Comparison of ENCODE assay signal across 25 cellular contexts in genomic region chr3:142952272-142953193, GRCh38. TPM values are rescaled to one million over a fixed set of nuclear protein-coding genes. Genes with fewer than 3 reads are reported as not detected.
A peak's percentile ranks its signal among the peaks of the same experiment; 100 is the strongest.
DNase-seq lines count a peak whose midpoint lies in the region; ATAC-seq, FAIRE-seq and TF ChIP-seq lines count a peak whose summit lies in the region.
"Had no signal": no experiment of that assay in that cellular context is flagged by ENCODE, and none has a peak within 500 bp of the region (broad histone marks: within the 10 kb centered on the region; RNA-seq: fewer than 3 reads in every experiment).

No MANE protein-coding gene starts in this region.

- no peaks in the 10 kb centered on the region for H3K79me2 ChIP-seq in HepG2 (ENCODE audit: insufficient read depth, low read length)

- in situ Hi-C loops in HepG2 (cut with HindIII; ENCODE audit: extremely low pct_ligation_motif_present, low pct_unique_long_range_greater_than_20kb): no loop called here

- H2AFZ ChIP-seq in HepG2 (ENCODE audit: low read length): no peak overlapping the region

- H3K27me3 ChIP-seq in heart right ventricle: peaks cover 0 to 25% (median 3%) of the 10 kb centered on the region in 7 donors
- H3K27me3 ChIP-seq in HepG2 (ENCODE audit: control insufficient read depth in 1 of 2, insufficient read depth in 2 of 2, low read length in 2 of 2): no peaks in the 10 kb centered on the region; a peak in 1 of 5 replicates
- H3K27me3 ChIP-seq: BLaER1, MG63 had no signal

- no peak overlapping the region for H3K27ac Mint-ChIP-seq in WTC11
- H3K27ac Mint-ChIP-seq: CD4-positive, alpha-beta T cell had no signal

- no peak for TF ChIP-seq RAD21 in HepG2 (CRISPR knock-in tag; IDR thresholded peaks at IDR 0.05)

- intact Hi-C loops in heart right ventricle (cut with DNase I) (no loop called here), Right ventricle myocardium inferior (cut with DNase I) (no loop called here), HepG2 (cut with micrococcal nuclease; ENCODE audit: unreplicated experiment) (no loop called here)

- no peak overlapping the region for H3K9ac ChIP-seq in HepG2 (ENCODE audit: insufficient read depth, low read depth, low read length)
- H3K9ac ChIP-seq: BLaER1 had no signal

- TF ChIP-seq CTCF in heart right ventricle (IDR thresholded peaks at IDR 0.05) (no peak), WTC11 (IDR thresholded peaks at IDR 0.05) (no peak), HepG2 (CRISPR knock-in tag; IDR thresholded peaks at IDR 0.05) (no peak)

- H3K27me3 Mint-ChIP-seq in WTC11 (ENCODE audit: low read depth): peaks cover 2% of the 10 kb centered on the region; the same call in 1 of the 2 replicates

- H3K36me3 ChIP-seq in heart right ventricle: no peaks in the 10 kb centered on the region
- no peaks in the 10 kb centered on the region for H3K36me3 ChIP-seq in HepG2 (replicated peaks in 1 of 2; ENCODE audit: control insufficient read depth in 1 of 2, insufficient read depth in 2 of 2, low read length in 2 of 2)
- H3K36me3 ChIP-seq: BLaER1, MG63 had no signal

- H3K4me1 ChIP-seq in heart right ventricle (peaks cover 0 to 17% (median 0%) of the 10 kb centered on the region in 9 donors), HepG2 (ENCODE audit: insufficient read depth, low read length) (peaks cover 43% of the 10 kb centered on the region)
- H3K4me1 ChIP-seq: BLaER1 had no signal

- H3K4me2 ChIP-seq in HepG2 (ENCODE audit: low read depth, low read length): peak overlapping the region; percentile 48
- H3K4me2 ChIP-seq: BLaER1 had no signal

- 65% methylated on average over 8 of the region's 8 CpGs for WGBS in heart right ventricle, 2 donors
- 49% methylated on average over 8 of the region's 8 CpGs for WGBS in HepG2 (ENCODE audit: low lambda C conversion rate)

- TF ChIP-seq EP300 in HepG2 (IDR thresholded peaks at IDR 0.05; ENCODE audit: low read depth in 2 of 2, low read length in 2 of 2) (peak in 1 of 2 experiments; percentile 24; a peak in 1 of 4 replicates), HepG2 (CRISPR knock-in tag; IDR thresholded peaks at IDR 0.05; ENCODE audit: borderline replicate concordance) (no peak)

- no peaks in the 10 kb centered on the region for H3K9me3 Mint-ChIP-seq in WTC11
- H3K9me3 Mint-ChIP-seq: CD4-positive, alpha-beta T cell had no signal

- no peak for TF ChIP-seq POLR2A in HepG2 (IDR thresholded peaks at IDR 0.05; ENCODE audit: insufficient read depth in 1 of 2, low read depth in 2 of 2, low read length in 2 of 2)

- no peaks in the 10 kb centered on the region for H3K9me3 ChIP-seq in heart right ventricle
- H3K9me3 ChIP-seq in HepG2 (ENCODE audit: low read length): no peaks in the 10 kb centered on the region
- H3K9me3 ChIP-seq: MG63 had no signal

- no peak overlapping the region for H3K4me3 Mint-ChIP-seq in WTC11
- H3K4me3 Mint-ChIP-seq: CD4-positive, alpha-beta T cell had no signal

- peaks cover 7% of the 10 kb centered on the region for H3K4me1 Mint-ChIP-seq in WTC11

- POLR2A ChIA-PET in WTC11 (lab: Charles Lee) (no interaction called here), HepG2 (lab: Yijun Ruan, JAX) (interaction anchor here (1.3 to 4.1 kb wide), 3 partner anchors 9 to 12 kb away, joined by 5 to 27 read pairs (median 5); no protein-coding TSS in a partner anchor)

- CTCF ChIA-PET in WTC11 (lab: Charles Lee) (interaction anchor here (0.8 to 2.0 kb wide), 3 partner anchors 21 to 124 kb away, joined by 4 to 6 read pairs (median 6); no protein-coding TSS in a partner anchor), HepG2 (lab: Yijun Ruan, JAX; ENCODE audit: low intra/inter-chr PET ratio, low total read pairs) (no interaction called here)

- peak overlapping the region in 1 of 10 donors; percentile 7 for H3K27ac ChIP-seq in heart right ventricle
- H3K27ac ChIP-seq in HepG2 (ENCODE audit: extremely low read length, insufficient read depth, low read length): peak overlapping the region; percentile 28
- H3K27ac ChIP-seq: BLaER1 had no signal

- no peak for DNase-seq in heart right ventricle
- no peak for DNase-seq in Right ventricle myocardium inferior (ENCODE audit: missing footprints)
- no peak for DNase-seq in WTC11 (ENCODE audit: low spot score)
- DNase-seq in HepG2 (ENCODE audit: low spot score): no peak
- no peak for DNase-seq in NCI-H2196 treated with DMSO at 0.1 percent for 48 hours (lab: John Stamatoyannopoulos, UW; ENCODE audit: unreplicated experiment)
- no peak for DNase-seq in NCI-H2107 (lab: John Stamatoyannopoulos, UW)
- DNase-seq: CD4-positive, alpha-beta T cell; GDM1; KG1; MG63; NCI-H1105 treated with DMSO at 0.1 percent for 48 hours; NCI-H146; NCI-H2029; NCI-H2227 treated with DMSO at 0.1 percent for 48 hours; NCI-H526 treated with DMSO at 0.1 percent for 48 hours; RPMI8226; SHP77 treated with DMSO at 0.1 percent for 48 hours had no signal

- no TSS peak for BruUV-seq in HepG2 (replicated peaks; lab: Mats Ljungman, UMichigan)

- H3K4me3 ChIP-seq in heart right ventricle (no peak overlapping the region), HepG2 (replicated peaks in 1 of 3; ENCODE audit: insufficient read depth in 1 of 3, low read depth in 2 of 3, low read length in 3 of 3) (no peak overlapping the region)
- H3K4me3 ChIP-seq: BLaER1, MG63 had no signal

- ATAC-seq in heart right ventricle: peak in 5 of 8 donors; percentile 15 to 45 (median 27)
- no peak for ATAC-seq in Right ventricle myocardium inferior
- no peak; the same call in 1 of the 2 replicates for ATAC-seq in WTC11
- peak; percentile 73 for ATAC-seq in HepG2
- ATAC-seq in GM19463 (IDR thresholded peaks at IDR 0.05; ENCODE audit: unreplicated experiment): no peak

- no peaks in the 10 kb centered on the region for H4K20me1 ChIP-seq in HepG2 (ENCODE audit: insufficient read depth, low read length)
- H4K20me1 ChIP-seq: BLaER1 had no signal

- no peaks in the 10 kb centered on the region for H3K36me3 Mint-ChIP-seq in WTC11

- FAIRE-seq in HepG2 (lab: Jason Lieb, UNC): no peak
- FAIRE-seq: A204.1, D721Med, GM12891, H54, HTR-8/SVneo had no signal

TF ChIP-seq in WTC11, 78 proteins besides CTCF, POLR2A, EP300 and RAD21 (continues in another document):
- TF ChIP-seq OVOL2 (CRISPR knock-in tag; IDR thresholded peaks at IDR 0.05; ENCODE audit: borderline replicate concordance): no peak

RNA-seq across cellular contexts. Expression of gene PAQR9, which starts 10.9 kb away (rescaled TPM):
- total RNA-seq in heart right ventricle: 10 to 100 TPM in 9 of 10 donors, 1 to 10 TPM in 1; 9.7 to 18.4 (median 15.4) TPM
- 1 to 10 TPM; 3.9 to 5.1 TPM for polyA plus RNA-seq in heart right ventricle
- 13.7 TPM for total RNA-seq in Right ventricle myocardium inferior
- 2.0 to 2.5 TPM (median 2.4 TPM) in 3 replicates for total RNA-seq in WTC11 (2021)
- total RNA-seq in HepG2 (2016; rRNA removed; fragmentation: Illumina TruSeq; extraction: Trizol): 10.3 and 10.4 TPM in 2 replicates
- total RNA-seq in HepG2 (2016; cell fraction: cytosol; rRNA removed; fragmentation: Illumina TruSeq; extraction: Trizol; ENCODE audit: low read depth): 3.6 and 3.8 TPM in 2 replicates
- 10.3 and 10.5 TPM in 2 replicates for total RNA-seq in HepG2 (2016; cell fraction: insoluble cytoplasmic fraction; rRNA removed; fragmentation: Illumina TruSeq; extraction: Trizol)
- 12.0 and 13.5 TPM in 2 replicates for total RNA-seq in HepG2 (2016; cell fraction: membrane; rRNA removed; fragmentation: Illumina TruSeq; extraction: Trizol)
- total RNA-seq in HepG2 (2016; cell fraction: nucleus; rRNA removed; fragmentation: Illumina TruSeq; extraction: Trizol): 9.3 and 10.1 TPM in 2 replicates
- polyA plus RNA-seq in HepG2 (2011; rRNA removed): 3.7 and 8.4 TPM in 2 replicates
- polyA plus RNA-seq in HepG2 (2011; cell fraction: cytosol; rRNA removed): 4.9 and 6.5 TPM in 2 replicates
- 8.2 and 13.0 TPM in 2 replicates for polyA plus RNA-seq in HepG2 (2011; cell fraction: nucleus; rRNA removed)
- polyA plus RNA-seq in HepG2 (2012): 9.1 and 16.7 TPM in 2 replicates
- polyA plus RNA-seq in HepG2 (2016; cell fraction: cytosol; fragmentation: Illumina TruSeq; extraction: Trizol; ENCODE audit: low read depth): 4.6 and 5.9 TPM in 2 replicates
- polyA plus RNA-seq in HepG2 (2016; cell fraction: insoluble cytoplasmic fraction; fragmentation: Illumina TruSeq; extraction: Trizol; ENCODE audit: low read depth): 13.7 and 14.1 TPM in 2 replicates
- polyA plus RNA-seq in HepG2 (2016; cell fraction: membrane; fragmentation: Illumina TruSeq; extraction: Trizol; ENCODE audit: low read depth): 12.2 and 13.8 TPM in 2 replicates
- polyA plus RNA-seq in HepG2 (2016; cell fraction: nucleus; fragmentation: Illumina TruSeq; extraction: Trizol; ENCODE audit: insufficient read depth, low read depth): 16.0 and 16.8 TPM in 2 replicates
- 26.7 TPM in 1 of 2 replicates, not detected in the other for polyA minus RNA-seq in HepG2 (2011; rRNA and poly(A)+ RNA removed; ENCODE audit: low replicate concordance)
- 5.5 and 9.2 TPM in 2 replicates for polyA minus RNA-seq in HepG2 (2011; cell fraction: cytosol; rRNA and poly(A)+ RNA removed)
- polyA minus RNA-seq in HepG2 (2011; cell fraction: nucleus; rRNA and poly(A)+ RNA removed): 10.3 and 15.8 TPM in 2 replicates
- total RNA-seq: CD4-positive, alpha-beta T cell had no signal
- polyA plus RNA-seq: AG04450 had no signal

RNA-seq across cellular contexts. Expression of gene U2SURP, which starts 48.8 kb away (rescaled TPM):
- total RNA-seq in heart right ventricle: 10 to 100 TPM; 35.8 to 49.3 (median 40.2) TPM
- 10 to 100 TPM; 14.1 to 47.4 TPM for polyA plus RNA-seq in heart right ventricle
- total RNA-seq in Right ventricle myocardium inferior: 41.9 TPM
- 111 to 133 TPM (median 117 TPM) in 3 replicates for total RNA-seq in WTC11 (2021)
- total RNA-seq in HepG2 (2016; rRNA removed; fragmentation: Illumina TruSeq; extraction: Trizol): 173 and 250 TPM in 2 replicates
- 14.1 and 18.4 TPM in 2 replicates for total RNA-seq in HepG2 (2016; cell fraction: cytosol; rRNA removed; fragmentation: Illumina TruSeq; extraction: Trizol; ENCODE audit: low read depth)
- total RNA-seq in HepG2 (2016; cell fraction: insoluble cytoplasmic fraction; rRNA removed; fragmentation: Illumina TruSeq; extraction: Trizol): 173 and 234 TPM in 2 replicates
- total RNA-seq in HepG2 (2016; cell fraction: membrane; rRNA removed; fragmentation: Illumina TruSeq; extraction: Trizol): 38.5 and 45.7 TPM in 2 replicates
- total RNA-seq in HepG2 (2016; cell fraction: nucleus; rRNA removed; fragmentation: Illumina TruSeq; extraction: Trizol): 249 and 251 TPM in 2 replicates
- 41.3 and 55.9 TPM in 2 replicates for polyA plus RNA-seq in HepG2 (2011; rRNA removed)
- polyA plus RNA-seq in HepG2 (2011; cell fraction: cytosol; rRNA removed): 8.6 and 12.8 TPM in 2 replicates
- polyA plus RNA-seq in HepG2 (2011; cell fraction: nucleus; rRNA removed): 39.7 and 59.0 TPM in 2 replicates
- 63.0 and 109 TPM in 2 replicates for polyA plus RNA-seq in HepG2 (2012)
- polyA plus RNA-seq in HepG2 (2016; cell fraction: cytosol; fragmentation: Illumina TruSeq; extraction: Trizol; ENCODE audit: low read depth): 3.4 and 3.6 TPM in 2 replicates
- polyA plus RNA-seq in HepG2 (2016; cell fraction: insoluble cytoplasmic fraction; fragmentation: Illumina TruSeq; extraction: Trizol; ENCODE audit: low read depth): 156 and 157 TPM in 2 replicates
- 9.2 and 11.6 TPM in 2 replicates for polyA plus RNA-seq in HepG2 (2016; cell fraction: membrane; fragmentation: Illumina TruSeq; extraction: Trizol; ENCODE audit: low read depth)
- polyA plus RNA-seq in HepG2 (2016; cell fraction: nucleus; fragmentation: Illumina TruSeq; extraction: Trizol; ENCODE audit: insufficient read depth, low read depth): 227 and 232 TPM in 2 replicates
- 58.3 and 119 TPM in 2 replicates for polyA minus RNA-seq in HepG2 (2011; rRNA and poly(A)+ RNA removed; ENCODE audit: low replicate concordance)
- polyA minus RNA-seq in HepG2 (2011; cell fraction: cytosol; rRNA and poly(A)+ RNA removed): 33.5 and 35.1 TPM in 2 replicates
- polyA minus RNA-seq in HepG2 (2011; cell fraction: nucleus; rRNA and poly(A)+ RNA removed): 254 and 272 TPM in 2 replicates

Comparison
In these comparisons a context has a peak if more than half of its experiments do, and no peak if none do; other contexts are left out.
1. ATAC-seq: peak in heart right ventricle (5 of 8) and HepG2 (single experiment); none in Right ventricle myocardium inferior (single experiment), WTC11 (single experiment) and GM19463 (single experiment).